ENCODE assay signal across 8 cellular contexts in genomic region chr17:76452646-76453430, GRCh38. TPM values are rescaled to one million over a fixed set of nuclear protein-coding genes. Genes with fewer than 3 reads are reported as not detected.
DNase-seq lines count a peak whose midpoint lies in the region; TF ChIP-seq lines count a peak whose summit lies in the region.

UBE2O (minus strand) TSS chr17:76453152; CDS start chr17:76453141, 11 bp downstream.

- in situ Hi-C loops in transverse colon (cut with MboI; ENCODE audit: low pct_ligation_motif_present in 1 of 4, low pct_unique_long_range_greater_than_20kb in 1 of 4, low sequenced_read_pairs in 3 of 4), result no loop called here

- H3K4me3 ChIP-seq in SU-DHL-6 (ENCODE audit: insufficient read depth, low read length, poor library complexity, severe bottlenecking), result peak within 1 kb of the TSS; percentile 79
- peak within 1 kb of the TSS; percentile 83 to 99 (median 92) for H3K4me3 ChIP-seq in transverse colon

- H3K27ac Mint-ChIP-seq in HFFc6, result peak within 1 kb of the TSS; percentile 72
- peak within 1 kb of the TSS; percentile 58 for H3K27ac Mint-ChIP-seq in activated naive CD8-positive, alpha-beta T cell treated with anti-CD3 and anti-CD28 coated beads for 36 hours

- TF ChIP-seq EP300 in transverse colon (IDR thresholded peaks at IDR 0.05; ENCODE audit: low read depth), result no peak

- H3K79me2 ChIP-seq in SU-DHL-6 (ENCODE audit: insufficient read depth, low read length), result peaks cover 19% of the 10 kb centered on the region

- H2AFZ ChIP-seq in SU-DHL-6 (ENCODE audit: low read depth, low read length, severe bottlenecking), result peak within 1 kb of the TSS; percentile 81

- POLR2A ChIA-PET in GM10248 (lab: Yijun Ruan, JAX), result no interaction called here

- H3K4me1 Mint-ChIP-seq in HFFc6 (ENCODE audit: low read depth), result peaks cover 36% of the 10 kb centered on the region
- peaks cover 37% of the 10 kb centered on the region for H3K4me1 Mint-ChIP-seq in activated naive CD8-positive, alpha-beta T cell treated with anti-CD3 and anti-CD28 coated beads for 36 hours

- H3K9me3 Mint-ChIP-seq in HFFc6, result no peaks in the 10 kb centered on the region
- H3K9me3 Mint-ChIP-seq in activated naive CD8-positive, alpha-beta T cell treated with anti-CD3 and anti-CD28 coated beads for 36 hours, result peaks cover 1% of the 10 kb centered on the region

- H3K9me2 ChIP-seq in SU-DHL-6 (replicated peaks; ENCODE audit: insufficient read depth, low read length), result no peaks in the 10 kb centered on the region

- H3K9me3 ChIP-seq in SU-DHL-6 (ENCODE audit: insufficient read depth, low read length), result no peaks in the 10 kb centered on the region
- H3K9me3 ChIP-seq in transverse colon, result no peaks in the 10 kb centered on the region

- DNase-seq in GM10248 (ENCODE audit: extremely low spot score) (peak; percentile 99), HFFc6 (peak; percentile 83), NCI-H1092 treated with DMSO at 0.1 percent for 48 hours (lab: John Stamatoyannopoulos, UW) (peak; percentile 82), cardiac septum (ENCODE audit: low spot score) (peak; percentile 97), posterior cingulate gyrus (peak; percentile 81 to 99 (median 88)), transverse colon (peak; percentile 90)
- DNase-seq in activated naive CD8-positive, alpha-beta T cell treated with anti-CD3 and anti-CD28 coated beads for 36 hours, result peak; percentile 96

- peaks cover 6 to 17% (median 11%) of the 10 kb centered on the region in 4 donors for H3K4me1 ChIP-seq in transverse colon

- peak within 1 kb of the TSS; percentile 77 for H3K9ac ChIP-seq in SU-DHL-6 (ENCODE audit: low read length)

- CTCF ChIA-PET in GM10248 (lab: Yijun Ruan, JAX), result interaction anchor here (1.0 to 22.9 kb wide), 12 partner anchors 11 to 171 kb away, joined by 3 to 496 read pairs (median 4); partner anchors contain the start of genes AANAT and RHBDF2

- H3K36me3 Mint-ChIP-seq in HFFc6 (ENCODE audit: low read depth), result no peaks in the 10 kb centered on the region
- H3K36me3 Mint-ChIP-seq in activated naive CD8-positive, alpha-beta T cell treated with anti-CD3 and anti-CD28 coated beads for 36 hours, result peaks cover 4% of the 10 kb centered on the region

- H3K27ac ChIP-seq in SU-DHL-6 (ENCODE audit: low read depth, low read length) (no peak within 1 kb of the TSS), transverse colon (peak within 1 kb of the TSS; percentile 75 to 91 (median 84))

- no peaks in the 10 kb centered on the region for H3K27me3 ChIP-seq in SU-DHL-6 (ENCODE audit: low read length)
- no peaks in the 10 kb centered on the region for H3K27me3 ChIP-seq in transverse colon

- peak within 1 kb of the TSS; percentile 96 for H3K4me3 Mint-ChIP-seq in HFFc6
- H3K4me3 Mint-ChIP-seq in activated naive CD8-positive, alpha-beta T cell treated with anti-CD3 and anti-CD28 coated beads for 36 hours, result peak within 1 kb of the TSS; percentile 90

- intact Hi-C loops in cardiac septum (cut with DNase I), result loop anchor here (2.0 kb wide), 2 partner anchors 38 to 46 kb away; no protein-coding TSS in a partner anchor
- intact Hi-C loops in posterior cingulate gyrus (cut with DNase I), result loop anchor here (5.0 kb wide), 1 partner anchor 46 kb away; no protein-coding TSS in a partner anchor
- intact Hi-C loops in transverse colon (cut with DNase I; ENCODE audit: low total_unique reads), result no loop called here

- TF ChIP-seq POLR2A in transverse colon (IDR thresholded peaks at IDR 0.05), result no peak

- 0 to 1% methylated on average over 1 to 71 of the region's 103 CpGs for WGBS in transverse colon (ENCODE audit: low coverage in 1 of 2), 2 donors

- no peaks in the 10 kb centered on the region for H3K36me3 ChIP-seq in SU-DHL-6 (ENCODE audit: low read length)
- no peaks in the 10 kb centered on the region for H3K36me3 ChIP-seq in transverse colon

- H3K27me3 Mint-ChIP-seq in HFFc6 (ENCODE audit: insufficient read depth), result no peaks in the 10 kb centered on the region
- H3K27me3 Mint-ChIP-seq in activated naive CD8-positive, alpha-beta T cell treated with anti-CD3 and anti-CD28 coated beads for 36 hours, result no peaks in the 10 kb centered on the region

- H3K4me2 ChIP-seq in SU-DHL-6 (ENCODE audit: low read depth, low read length, poor library complexity, severe bottlenecking), result peak within 1 kb of the TSS; percentile 86

- 0 out of 2 replicates have a peak, but pooled peaks cover 7% of the 10 kb centered on the region for H4K20me1 ChIP-seq in SU-DHL-6 (ENCODE audit: low read depth, low read length)

- no peaks in the 10 kb centered on the region for H3F3A ChIP-seq in SU-DHL-6 (ENCODE audit: insufficient read depth)

- peak; percentile 63 for TF ChIP-seq CTCF in GM10248 (IDR thresholded peaks at IDR 0.05; ENCODE audit: control extremely low read depth, extremely low read depth, low read depth, missing control alignments)
- peak; percentile 78 for TF ChIP-seq CTCF in HFFc6 (IDR thresholded peaks at IDR 0.05)
- TF ChIP-seq CTCF in SU-DHL-6 (IDR thresholded peaks at IDR 0.05; ENCODE audit: insufficient read depth, low read length, poor library complexity, severe bottlenecking), result peak; percentile 69
- peak; percentile 31 to 56 (median 38) for TF ChIP-seq CTCF in transverse colon (IDR thresholded peaks at IDR 0.05)

RNA-seq across cellular contexts. Expression of gene UBE2O, which starts in this region (rescaled TPM):
- 10 to 100 TPM; 24.3 to 26.0 (median 24.5) TPM for total RNA-seq in HFFc6 (2021; fragmentation: NEBNext Ultra II Directional; extraction: Animal tissue kit (Norgen Biotek cat#: 25700))
- total RNA-seq in activated naive CD8-positive, alpha-beta T cell treated with anti-CD3 and anti-CD28 coated beads for 36 hours, result 10 to 100 TPM; 37.7 to 38.4 TPM
- total RNA-seq in cardiac septum (31.1 TPM), transverse colon (10 to 100 TPM in 3 of 4 donors, 1 to 10 TPM in 1; 9.8 to 28.8 (median 15.9) TPM)
